Comparison of ENCODE assay signal across 24 cellular contexts in the genomic region with DNA sequence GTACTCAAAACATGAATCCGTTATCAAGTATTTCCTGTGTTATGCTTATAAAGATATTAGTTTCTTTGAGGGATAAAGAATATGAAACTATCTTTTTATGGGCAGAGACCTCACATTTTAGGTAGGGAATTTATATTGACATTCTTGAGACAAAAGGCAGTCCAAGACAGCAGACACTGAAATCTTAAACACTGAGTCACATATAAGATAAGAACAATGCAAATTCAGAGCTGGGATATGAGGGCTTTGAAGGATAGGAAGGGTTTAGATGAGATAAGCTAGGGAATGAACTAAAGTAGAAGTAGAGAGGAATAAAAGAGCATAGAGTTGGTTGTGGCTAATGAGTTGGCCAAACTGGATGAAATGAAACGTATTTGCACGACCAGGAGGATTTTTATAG. TPM values are rescaled to one million over a fixed set of nuclear protein-coding genes. Genes with fewer than 3 reads are reported as not detected.
DNase-seq lines count a peak whose midpoint lies in the region; ATAC-seq, FAIRE-seq and TF ChIP-seq lines count a peak whose summit lies in the region.
"Had no signal": no experiment of that assay in that cellular context is flagged by ENCODE, and none has a peak within 500 bp of the region (broad histone marks: within the 10 kb centered on the region; RNA-seq: fewer than 3 reads in every experiment).

No MANE protein-coding gene starts in this region.

- TF ChIP-seq RAD21 in A549 (conservative IDR thresholded peaks at IDR 0.05 in 1 of 2, IDR thresholded peaks at IDR 0.05 in 1 of 2) = no peak

- H2AFZ ChIP-seq in mesenchymal stem cell (ENCODE audit: low read depth, low read length) = no peak overlapping the region

- in situ Hi-C loops in brain microvascular endothelial cell (cut with HindIII; ENCODE audit: low pct_ligation_motif_present, low sequenced_read_pairs) = no loop called here

- CTCF ChIA-PET in A549 (lab: Yijun Ruan, JAX) = no interaction called here

- H3K27me3 ChIP-seq in brain microvascular endothelial cell (replicated peaks) (no peaks in the 10 kb centered on the region), mesenchymal stem cell (ENCODE audit: control insufficient read depth in 1 of 2, insufficient read depth in 1 of 2, low read length in 2 of 2) (no peaks in the 10 kb centered on the region)
- H3K27me3 ChIP-seq: breast epithelium, dorsolateral prefrontal cortex, esophagus squamous epithelium, upper lobe of right lung had no signal

- no peak for ATAC-seq in A549
- ATAC-seq in GM18861 (IDR thresholded peaks at IDR 0.05; ENCODE audit: unreplicated experiment) = no peak
- ATAC-seq: activated CD8-positive, alpha-beta T cell treated with anti-CD3 and anti-CD28 coated beads, Interleukin-2, amount 10 ng/mL, durations not matched to agents 7 days and 5 days; Panc1; upper lobe of right lung had no signal

- no peak overlapping the region for H3K14ac ChIP-seq in mesenchymal stem cell (ENCODE audit: low read length in 2 of 2)

- no peak for FAIRE-seq in A549 (lab: Jason Lieb, UNC)
- FAIRE-seq in HTR-8/SVneo (lab: Jason Lieb, UNC) = no peak

- no peak overlapping the region for H2AK5ac ChIP-seq in mesenchymal stem cell (ENCODE audit: low read length, severe bottlenecking)

- no peak overlapping the region for H2BK12ac ChIP-seq in mesenchymal stem cell (ENCODE audit: low read length in 2 of 2)

- H3K18ac ChIP-seq in mesenchymal stem cell (ENCODE audit: low read depth in 1 of 2, low read length in 2 of 2) = no peak overlapping the region

- H3K79me1 ChIP-seq in mesenchymal stem cell (replicated peaks; ENCODE audit: low read length, poor library complexity, severe bottlenecking) = peaks cover 2% of the 10 kb centered on the region

- no peak overlapping the region for H2BK120ac ChIP-seq in mesenchymal stem cell (ENCODE audit: low read depth, low read length)

- no peak overlapping the region for H4K91ac ChIP-seq in mesenchymal stem cell (ENCODE audit: low read length)

- no peak overlapping the region for H2BK15ac ChIP-seq in mesenchymal stem cell (ENCODE audit: low read depth, poor library complexity, severe bottlenecking)

- no peak for TF ChIP-seq EP300 in A549 (IDR thresholded peaks at IDR 0.05)

- H3K36me3 ChIP-seq in brain microvascular endothelial cell (replicated peaks) (peaks cover 18% of the 10 kb centered on the region), mesenchymal stem cell (ENCODE audit: control insufficient read depth in 1 of 2, insufficient read depth in 2 of 2, low read depth in 1 of 2, low read length in 2 of 2) (peaks cover 11 to 67% of the 10 kb centered on the region in 2 experiments)
- H3K36me3 ChIP-seq: breast epithelium had no signal

- 61% methylated on average over 3 of the region's 3 CpGs for WGBS in A549 (ENCODE audit: missing lambda C conversion rate)
- WGBS in mesenchymal stem cell = 92% methylated on average over 2 of the region's 3 CpGs

- no peak overlapping the region for H4K8ac ChIP-seq in mesenchymal stem cell (ENCODE audit: low read length)

- TF ChIP-seq CTCF in A549 (IDR thresholded peaks at IDR 0.05) (no peak), brain microvascular endothelial cell (IDR thresholded peaks at IDR 0.05; ENCODE audit: low read depth, low read length, missing control alignments) (no peak)

- no peaks in the 10 kb centered on the region for H3K9me3 ChIP-seq in A549
- H3K9me3 ChIP-seq in mesenchymal stem cell (ENCODE audit: control insufficient read depth, low read length) = no peaks in the 10 kb centered on the region
- H3K9me3 ChIP-seq: breast epithelium, esophagus squamous epithelium, upper lobe of right lung had no signal

- DNase-seq in A549 (ENCODE audit: low read depth in 1 of 2, low spot score in 1 of 2) (no peak), M059J (ENCODE audit: low read depth) (peak; percentile 28), brain microvascular endothelial cell (peak; percentile 68), mesenchymal stem cell (peak; percentile 21), NCI-H187 treated with DMSO at 0.1 percent for 48 hours (lab: John Stamatoyannopoulos, UW) (no peak), AG08396 (ENCODE audit: low spot score) (no peak), HTR-8/SVneo (ENCODE audit: insufficient read length, low spot score) (no peak)
- DNase-seq: activated CD4-positive, CD25-positive, alpha-beta regulatory T cell; activated CD8-positive, alpha-beta T cell treated with anti-CD3 and anti-CD28 coated beads, Interleukin-2, amount 10 ng/mL, durations not matched to agents 7 days and 5 days; activated naive CD4-positive, alpha-beta T cell treated with anti-CD3 and anti-CD28 coated beads, Interleukin-2, amount 50 U/mL, for 16 hours; activated T-cell treated with anti-CD3 and anti-CD28 coated beads, Interleukin-2, amount 50 U/mL, for 48 hours; DMS 273 treated with DMSO at 0.1 percent for 48 hours; dorsolateral prefrontal cortex; esophagus squamous epithelium; H9; head of caudate nucleus; MM.1S; NCI-H1694; NCI-H345; upper lobe of right lung had no signal

- TF ChIP-seq POLR2A in A549 (IDR thresholded peaks at IDR 0.05; ENCODE audit: low read length) = no peak

- 0 out of 3 replicates have a peak overlapping the region, but pooled peaks have one; percentile 12 for H3K4me2 ChIP-seq in A549
- H3K4me2 ChIP-seq in mesenchymal stem cell (ENCODE audit: low read length, poor library complexity, severe bottlenecking) = no peak overlapping the region

- H3K27ac ChIP-seq in A549 = no peak overlapping the region
- H3K27ac ChIP-seq in brain microvascular endothelial cell = peak overlapping the region; percentile 72
- H3K27ac ChIP-seq in mesenchymal stem cell (ENCODE audit: low read length, poor library complexity, severe bottlenecking) = no peak overlapping the region
- H3K27ac ChIP-seq: breast epithelium, C4-2B, dorsolateral prefrontal cortex, esophagus squamous epithelium, upper lobe of right lung had no signal

- no peak overlapping the region for H3K9ac ChIP-seq in mesenchymal stem cell (ENCODE audit: low read length)

- no peak overlapping the region for H3K4ac ChIP-seq in mesenchymal stem cell (ENCODE audit: low read depth in 1 of 2, low read length in 2 of 2)

- H3K23ac ChIP-seq in mesenchymal stem cell (ENCODE audit: low read length in 2 of 2) = no peak overlapping the region

- H3K4me3 ChIP-seq in A549 (no peak overlapping the region), brain microvascular endothelial cell (ENCODE audit: low read depth, low read length) (no peak overlapping the region), mesenchymal stem cell (ENCODE audit: insufficient read depth in 1 of 2, low read depth in 1 of 2, low read length in 2 of 2) (no peak overlapping the region)
- H3K4me3 ChIP-seq: breast epithelium, dorsolateral prefrontal cortex, esophagus squamous epithelium, upper lobe of right lung had no signal

- POLR2A ChIA-PET in A549 (lab: Yijun Ruan, JAX) = no interaction called here

- H3K4me1 ChIP-seq in A549 (peaks cover 21% of the 10 kb centered on the region), mesenchymal stem cell (ENCODE audit: control insufficient read depth, insufficient read depth, low read depth, low read length) (no peaks in the 10 kb centered on the region)
- H3K4me1 ChIP-seq: breast epithelium, esophagus squamous epithelium, upper lobe of right lung had no signal

- no peak overlapping the region for H2BK5ac ChIP-seq in mesenchymal stem cell (ENCODE audit: low read depth, low read length, poor library complexity, severe bottlenecking)

TF ChIP-seq in A549, 52 proteins besides CTCF, POLR2A, EP300 and RAD21:
- TF ChIP-seq PHF8 (IDR thresholded peaks at IDR 0.05; ENCODE audit: borderline replicate concordance, low read depth) (no peak), NPAS2 (CRISPR knock-in tag; IDR thresholded peaks at IDR 0.05; ENCODE audit: borderline replicate concordance) (no peak), ESRRA (IDR thresholded peaks at IDR 0.05; ENCODE audit: borderline replicate concordance, low read length) (no peak), KDM5A (IDR thresholded peaks at IDR 0.05) (no peak), MAZ (IDR thresholded peaks at IDR 0.05; ENCODE audit: borderline replicate concordance, low read depth, low read length) (no peak), CBX2 (IDR thresholded peaks at IDR 0.05; ENCODE audit: borderline replicate concordance, low read depth) (no peak), HDAC2 (IDR thresholded peaks at IDR 0.05) (no peak), NR3C1 (IDR thresholded peaks at IDR 0.05) (no peak)

RNA-seq across cellular contexts. Expression of gene ASTE1, which starts 58.4 kb away (rescaled TPM):
- polyA plus RNA-seq in A549 (2011; rRNA removed) (6.9 and 7.1 TPM in 2 replicates), A549 (2017; fragmentation: RNase III; extraction: RNeasy Plus Mini Kit Qiagen cat#74134 plus additional on column Dnase treatment) (3.6 to 4.4 TPM (median 3.8 TPM) in 3 replicates)
- polyA plus RNA-seq in A549 (2012; cell fraction: cytosol; rRNA removed) = 2.5 TPM in 2 replicates
- 2.1 and 2.5 TPM in 2 replicates for polyA plus RNA-seq in A549 (2012; cell fraction: nucleus; rRNA removed)
- polyA minus RNA-seq in A549 (2011; rRNA and poly(A)+ RNA removed) = 7.8 and 10.4 TPM in 2 replicates
- total RNA-seq in M059J (2014; rRNA removed; shearing (Covaris generic)) = 12.2 and 17.6 TPM in 2 replicates
- 3.8 TPM for polyA plus RNA-seq in mesenchymal stem cell (2013, experiment 1 of 2)
- 4.2 TPM for polyA plus RNA-seq in mesenchymal stem cell (2013, experiment 2 of 2)

RNA-seq across cellular contexts. Expression of gene NEK11, which starts 58.4 kb away (rescaled TPM):
- 7.6 and 8.9 TPM in 2 replicates for polyA plus RNA-seq in A549 (2011; rRNA removed)
- polyA plus RNA-seq in A549 (2012; cell fraction: cytosol; rRNA removed) = 2.0 and 2.2 TPM in 2 replicates
- polyA plus RNA-seq in A549 (2012; cell fraction: nucleus; rRNA removed) = 1.7 and 2.4 TPM in 2 replicates
- 5.7 to 6.3 TPM (median 5.8 TPM) in 3 replicates for polyA plus RNA-seq in A549 (2017; fragmentation: RNase III; extraction: RNeasy Plus Mini Kit Qiagen cat#74134 plus additional on column Dnase treatment)
- polyA minus RNA-seq in A549 (2011; rRNA and poly(A)+ RNA removed) = 5.0 and 9.4 TPM in 2 replicates
- 3.4 and 8.1 TPM in 2 replicates for total RNA-seq in M059J (2014; rRNA removed; shearing (Covaris generic))
- 2.4 TPM for polyA plus RNA-seq in mesenchymal stem cell (2013, experiment 1 of 2)
- 3.2 TPM for polyA plus RNA-seq in mesenchymal stem cell (2013, experiment 2 of 2)

Comparison
In these comparisons a context has a peak if more than half of its experiments do, and no peak if none do; other contexts are left out.
1. DNase-seq: peak in M059J (single experiment), brain microvascular endothelial cell (single experiment) and mesenchymal stem cell (single experiment); none in A549 (0 of 2), NCI-H187 treated with DMSO at 0.1 percent for 48 hours (single experiment), AG08396 (single experiment) and HTR-8/SVneo (single experiment).